In genomic region chr5:170070556-170071412, GRCh38 we compare ENCODE assay signal across 9 cellular contexts. TPM values are rescaled to one million over a fixed set of nuclear protein-coding genes. Genes with fewer than 3 reads are reported as not detected.
DNase-seq lines count a peak whose midpoint lies in the region; ATAC-seq and TF ChIP-seq lines count a peak whose summit lies in the region.
"Had no signal": no experiment of that assay in that cellular context is flagged by ENCODE, and none has a peak within 500 bp of the region (broad histone marks: within the 10 kb centered on the region; RNA-seq: fewer than 3 reads in every experiment).

No MANE protein-coding gene starts in this region.

- peaks cover 20% of the 10 kb centered on the region for H3K36me3 ChIP-seq in Karpas-422 (ENCODE audit: insufficient read depth, low read length)

- peaks cover 10% of the 10 kb centered on the region for H3K27me3 Mint-ChIP-seq in chondrocyte (ENCODE audit: low read depth)

- peaks cover 60% of the 10 kb centered on the region for H3K4me1 ChIP-seq in Karpas-422 (ENCODE audit: low read length)

- no peaks in the 10 kb centered on the region for H3K9me3 ChIP-seq in Karpas-422 (ENCODE audit: low read length)

- H3K79me2 ChIP-seq in Karpas-422 (ENCODE audit: low read length) = peaks cover 8% of the 10 kb centered on the region; the same call in 1 of the 2 replicates

- H2AFZ ChIP-seq in Karpas-422 (ENCODE audit: low read length) = no peak overlapping the region

- no peaks in the 10 kb centered on the region for H3K4me1 Mint-ChIP-seq in chondrocyte (ENCODE audit: low read depth)

- H3K9me2 ChIP-seq in Karpas-422 (replicated peaks; ENCODE audit: insufficient read depth, low read length) = no peaks in the 10 kb centered on the region

- peak overlapping the region; percentile 94; the same call in 1 of the 2 replicates for H3K27ac ChIP-seq in Karpas-422 (ENCODE audit: low read length)

- no peak overlapping the region for H3K27ac Mint-ChIP-seq in chondrocyte (ENCODE audit: unreplicated experiment)

- H3K4me2 ChIP-seq in Karpas-422 (ENCODE audit: low read depth, low read length, poor library complexity, severe bottlenecking) = no peak overlapping the region

- peak; percentile 51 for DNase-seq in EH (ENCODE audit: low read depth)
- DNase-seq in Karpas-422 = peak; percentile 56
- no peak for DNase-seq in chondrocyte (ENCODE audit: low spot score)
- peak; percentile 36 for DNase-seq in medulla oblongata (ENCODE audit: extremely low spot score)
- no peak for DNase-seq in mucosa of gallbladder (ENCODE audit: low spot score)
- no peak for DNase-seq in NCI-H345 treated with DMSO at 0.1 percent for 48 hours (lab: John Stamatoyannopoulos, UW; ENCODE audit: unreplicated experiment)
- DNase-seq in MV-4-11 (lab: John Stamatoyannopoulos, UW) = no peak

- no peaks in the 10 kb centered on the region for H4K20me1 ChIP-seq in Karpas-422 (ENCODE audit: insufficient read depth, low read depth, low read length)

- no peak overlapping the region for H3K4me3 ChIP-seq in Karpas-422 (ENCODE audit: low read length)

- no peak overlapping the region for H3K9ac ChIP-seq in Karpas-422 (ENCODE audit: low read length)

- TF ChIP-seq CTCF in chondrocyte (IDR thresholded peaks at IDR 0.05) = peak; percentile 89

- no peak for ATAC-seq in HG03095 (IDR thresholded peaks at IDR 0.05; ENCODE audit: unreplicated experiment)

- H3K36me3 Mint-ChIP-seq in chondrocyte (ENCODE audit: low read depth) = peaks cover 1% of the 10 kb centered on the region

- H3K4me3 Mint-ChIP-seq in chondrocyte (ENCODE audit: unreplicated experiment) = no peak overlapping the region

- H3K27me3 ChIP-seq in Karpas-422 (ENCODE audit: low read length) = no peaks in the 10 kb centered on the region

- H3K9me3 Mint-ChIP-seq in chondrocyte (ENCODE audit: low read depth) = no peaks in the 10 kb centered on the region

RNA-seq across cellular contexts. Expression of gene FOXI1, which starts 34.9 kb away (rescaled TPM):
- 0.07 TPM in 1 of 2 replicates, not detected in the other for total RNA-seq in Karpas-422 (2014; rRNA removed; shearing (Covaris generic); ENCODE audit: low replicate concordance)
- not detected in 3 replicates for total RNA-seq in chondrocyte
- total RNA-seq in mucosa of gallbladder = 0.69 TPM
- total RNA-seq: RPMI7951 had no signal

Comparison
In these comparisons a context has a peak if more than half of its experiments do, and no peak if none do; other contexts are left out.
1. DNase-seq: peak in EH (single experiment), Karpas-422 (single experiment) and medulla oblongata (single experiment); none in chondrocyte (single experiment), mucosa of gallbladder (single experiment), NCI-H345 treated with DMSO at 0.1 percent for 48 hours (single experiment) and MV-4-11 (single experiment).